12 cellular contexts compared by ENCODE assay signal in genomic region chr17:75738218-75738802, GRCh38. TPM values are rescaled to one million over a fixed set of nuclear protein-coding genes. Genes with fewer than 3 reads are reported as not detected.
DNase-seq lines count a peak whose midpoint lies in the region; ATAC-seq and TF ChIP-seq lines count a peak whose summit lies in the region.
"Had no signal": no experiment of that assay in that cellular context is flagged by ENCODE, and none has a peak within 500 bp of the region (broad histone marks: within the 10 kb centered on the region; RNA-seq: fewer than 3 reads in every experiment).

No MANE protein-coding gene starts in this region.

- H3K4me1 Mint-ChIP-seq in activated CD4-positive, alpha-beta T cell treated with anti-CD3 and anti-CD28 coated beads, Interleukin-2, amount 10 ng/mL, durations not matched to agents 24 days and 14 days = peaks cover 11% of the 10 kb centered on the region
- peaks cover 19% of the 10 kb centered on the region for H3K4me1 Mint-ChIP-seq in stimulated activated memory B cell treated with anti-CD40 and anti-IgM and Interleukin-4, amounts not matched to agents 10 μg/mL and 1 μg/mL and 100 μg/mL, for 72 hours
- H3K4me1 Mint-ChIP-seq in CD8-positive, alpha-beta memory T cell = peaks cover 4 to 8% (median 4%) of the 10 kb centered on the region in 3 donors
- H3K4me1 Mint-ChIP-seq in type B pancreatic cell (ENCODE audit: unreplicated experiment) = no peaks in the 10 kb centered on the region

- TF ChIP-seq CTCF in foreskin fibroblast (IDR thresholded peaks at IDR 0.05; ENCODE audit: low read depth, low read length) (no peak), type B pancreatic cell (conservative IDR thresholded peaks at IDR 0.05) (no peak)

- intact Hi-C loops in activated CD4-positive, alpha-beta T cell treated with anti-CD3 and anti-CD28 coated beads, Interleukin-2, amount 10 ng/mL, durations not matched to agents 24 days and 14 days (cut with micrococcal nuclease) = no loop called here

- ATAC-seq in stimulated activated memory B cell treated with anti-CD40 and anti-IgM and Interleukin-4, amounts not matched to agents 10 μg/mL and 1 μg/mL and 100 μg/mL, for 72 hours = peak; percentile 65
- ATAC-seq: body of pancreas had no signal

- H3K9me3 Mint-ChIP-seq in activated CD4-positive, alpha-beta T cell treated with anti-CD3 and anti-CD28 coated beads, Interleukin-2, amount 10 ng/mL, durations not matched to agents 24 days and 14 days = no peaks in the 10 kb centered on the region
- no peaks in the 10 kb centered on the region for H3K9me3 Mint-ChIP-seq in stimulated activated memory B cell treated with anti-CD40 and anti-IgM and Interleukin-4, amounts not matched to agents 10 μg/mL and 1 μg/mL and 100 μg/mL, for 72 hours
- no peaks in the 10 kb centered on the region for H3K9me3 Mint-ChIP-seq in CD8-positive, alpha-beta memory T cell
- H3K9me3 Mint-ChIP-seq in type B pancreatic cell = no peaks in the 10 kb centered on the region
- H3K9me3 Mint-ChIP-seq: IgD-negative memory B cell had no signal

- no peaks in the 10 kb centered on the region for H3K4me1 ChIP-seq in CD8-positive, alpha-beta memory T cell (ENCODE audit: insufficient read depth, low read length)
- H3K4me1 ChIP-seq: body of pancreas had no signal

- H3K36me3 ChIP-seq in CD8-positive, alpha-beta memory T cell (ENCODE audit: insufficient read depth, low read length) = no peaks in the 10 kb centered on the region

- no peaks in the 10 kb centered on the region for H3K27me3 Mint-ChIP-seq in activated CD4-positive, alpha-beta T cell treated with anti-CD3 and anti-CD28 coated beads, Interleukin-2, amount 10 ng/mL, durations not matched to agents 24 days and 14 days
- H3K27me3 Mint-ChIP-seq in stimulated activated memory B cell treated with anti-CD40 and anti-IgM and Interleukin-4, amounts not matched to agents 10 μg/mL and 1 μg/mL and 100 μg/mL, for 72 hours = no peaks in the 10 kb centered on the region
- H3K27me3 Mint-ChIP-seq in CD8-positive, alpha-beta memory T cell = no peaks in the 10 kb centered on the region
- H3K27me3 Mint-ChIP-seq in type B pancreatic cell = peaks cover 3% of the 10 kb centered on the region

- no peak overlapping the region for H3K4me3 ChIP-seq in foreskin fibroblast (ENCODE audit: low read depth in 1 of 2, low read length in 2 of 2)
- H3K4me3 ChIP-seq in CD8-positive, alpha-beta memory T cell (ENCODE audit: low read length) = no peak overlapping the region
- H3K4me3 ChIP-seq: body of pancreas, smooth muscle cell had no signal

- H3K27ac ChIP-seq in CD8-positive, alpha-beta memory T cell (ENCODE audit: low read depth, low read length) = no peak overlapping the region
- H3K27ac ChIP-seq: body of pancreas had no signal

- CTCF ChIA-PET in CD8-positive, alpha-beta memory T cell (lab: Charles Lee) = interaction anchor here (1.9 to 2.7 kb wide), 3 partner anchors 9 to 105 kb away, joined by 11 to 16 read pairs (median 12); partner anchors contain the start of gene SMIM5

- POLR2A ChIA-PET in CD8-positive, alpha-beta memory T cell (lab: Charles Lee) = interaction anchor here (0.5 kb wide), 1 partner anchor 699 kb away, joined by 5 read pairs; no protein-coding TSS in a partner anchor

- peak; percentile 77 for DNase-seq in activated CD4-positive, alpha-beta T cell treated with anti-CD3 and anti-CD28 coated beads, Interleukin-2, amount 10 ng/mL, durations not matched to agents 24 days and 14 days
- DNase-seq in activated CD4-positive, alpha-beta T cell treated with anti-CD3 and anti-CD28 coated beads for 4 hours = no peak
- DNase-seq in RPMI8226 = peak; percentile 61
- peak; percentile 28 to 65 for DNase-seq in foreskin fibroblast
- DNase-seq in CD8-positive, alpha-beta memory T cell = no peak
- DNase-seq in type B pancreatic cell (ENCODE audit: extremely low spot score, unreplicated experiment) = no peak
- DNase-seq in HuH-7 (ENCODE audit: low spot score) = no peak
- DNase-seq: ACHN had no signal

- H3K9me3 ChIP-seq in CD8-positive, alpha-beta memory T cell (ENCODE audit: low read length) = no peaks in the 10 kb centered on the region
- H3K9me3 ChIP-seq: body of pancreas had no signal

- H3K27me3 ChIP-seq in CD8-positive, alpha-beta memory T cell (ENCODE audit: insufficient read depth, low read length, poor library complexity, severe bottlenecking) = no peaks in the 10 kb centered on the region
- H3K27me3 ChIP-seq: body of pancreas had no signal

- no peaks in the 10 kb centered on the region for H3K36me3 Mint-ChIP-seq in activated CD4-positive, alpha-beta T cell treated with anti-CD3 and anti-CD28 coated beads, Interleukin-2, amount 10 ng/mL, durations not matched to agents 24 days and 14 days (ENCODE audit: low read depth)
- no peaks in the 10 kb centered on the region for H3K36me3 Mint-ChIP-seq in stimulated activated memory B cell treated with anti-CD40 and anti-IgM and Interleukin-4, amounts not matched to agents 10 μg/mL and 1 μg/mL and 100 μg/mL, for 72 hours
- H3K36me3 Mint-ChIP-seq in CD8-positive, alpha-beta memory T cell = no peaks in the 10 kb centered on the region
- no peaks in the 10 kb centered on the region for H3K36me3 Mint-ChIP-seq in type B pancreatic cell
- H3K36me3 Mint-ChIP-seq: IgD-negative memory B cell had no signal

- H3K27ac Mint-ChIP-seq in activated CD4-positive, alpha-beta T cell treated with anti-CD3 and anti-CD28 coated beads, Interleukin-2, amount 10 ng/mL, durations not matched to agents 24 days and 14 days = peak overlapping the region; percentile 81
- H3K27ac Mint-ChIP-seq in stimulated activated memory B cell treated with anti-CD40 and anti-IgM and Interleukin-4, amounts not matched to agents 10 μg/mL and 1 μg/mL and 100 μg/mL, for 72 hours = peak overlapping the region; percentile 23
- peak overlapping the region in 1 of 8 donors; percentile 77 for H3K27ac Mint-ChIP-seq in CD8-positive, alpha-beta memory T cell
- no peak overlapping the region for H3K27ac Mint-ChIP-seq in type B pancreatic cell

- H3K4me3 Mint-ChIP-seq in activated CD4-positive, alpha-beta T cell treated with anti-CD3 and anti-CD28 coated beads, Interleukin-2, amount 10 ng/mL, durations not matched to agents 24 days and 14 days = no peak overlapping the region
- no peak overlapping the region for H3K4me3 Mint-ChIP-seq in stimulated activated memory B cell treated with anti-CD40 and anti-IgM and Interleukin-4, amounts not matched to agents 10 μg/mL and 1 μg/mL and 100 μg/mL, for 72 hours
- H3K4me3 Mint-ChIP-seq in CD8-positive, alpha-beta memory T cell = no peak overlapping the region
- no peak overlapping the region for H3K4me3 Mint-ChIP-seq in type B pancreatic cell
- H3K4me3 Mint-ChIP-seq: IgD-negative memory B cell had no signal

RNA-seq across cellular contexts. Expression of gene ITGB4, which starts 17.1 kb away (rescaled TPM):
- 0.71 and 1.8 TPM in 2 replicates for total RNA-seq in activated CD4-positive, alpha-beta T cell treated with anti-CD3 and anti-CD28 coated beads, Interleukin-2, amount 10 ng/mL, durations not matched to agents 24 days and 14 days
- 1 to 10 TPM; 1.8 to 2.1 TPM for total RNA-seq in CD8-positive, alpha-beta memory T cell
- polyA plus RNA-seq in CD8-positive, alpha-beta memory T cell = 1.5 TPM
- total RNA-seq in type B pancreatic cell (ENCODE audit: low replicate concordance) = 26.4 and 57.8 TPM in 2 replicates

RNA-seq across cellular contexts. Expression of gene GALK1, which starts 26.7 kb away (rescaled TPM):
- 53.3 and 54.7 TPM in 2 replicates for total RNA-seq in activated CD4-positive, alpha-beta T cell treated with anti-CD3 and anti-CD28 coated beads, Interleukin-2, amount 10 ng/mL, durations not matched to agents 24 days and 14 days
- 10 to 100 TPM; 33.2 to 39.7 TPM for total RNA-seq in CD8-positive, alpha-beta memory T cell
- 19.7 TPM for polyA plus RNA-seq in CD8-positive, alpha-beta memory T cell
- 33.0 and 59.8 TPM in 2 replicates for total RNA-seq in type B pancreatic cell (ENCODE audit: low replicate concordance)

RNA-seq across cellular contexts. Expression of gene UNK, which starts 46.3 kb away (rescaled TPM):
- total RNA-seq in activated CD4-positive, alpha-beta T cell treated with anti-CD3 and anti-CD28 coated beads, Interleukin-2, amount 10 ng/mL, durations not matched to agents 24 days and 14 days = 28.9 and 30.0 TPM in 2 replicates
- 10 to 100 TPM; 24.4 to 29.3 TPM for total RNA-seq in CD8-positive, alpha-beta memory T cell
- 32.8 TPM for polyA plus RNA-seq in CD8-positive, alpha-beta memory T cell
- total RNA-seq in type B pancreatic cell (ENCODE audit: low replicate concordance) = 41.9 and 49.7 TPM in 2 replicates

Comparison
In these comparisons a context has a peak if more than half of its experiments do, and no peak if none do; other contexts are left out.
1. DNase-seq: peak in activated CD4-positive, alpha-beta T cell treated with anti-CD3 and anti-CD28 coated beads, Interleukin-2, amount 10 ng/mL, durations not matched to agents 24 days and 14 days (single experiment), RPMI8226 (single experiment) and foreskin fibroblast (2 of 2); none in activated CD4-positive, alpha-beta T cell treated with anti-CD3 and anti-CD28 coated beads for 4 hours (0 of 2), CD8-positive, alpha-beta memory T cell (0 of 5), type B pancreatic cell (single experiment) and HuH-7 (single experiment).